Comparison of ENCODE assay signal across 8 cellular contexts in the genomic region with DNA sequence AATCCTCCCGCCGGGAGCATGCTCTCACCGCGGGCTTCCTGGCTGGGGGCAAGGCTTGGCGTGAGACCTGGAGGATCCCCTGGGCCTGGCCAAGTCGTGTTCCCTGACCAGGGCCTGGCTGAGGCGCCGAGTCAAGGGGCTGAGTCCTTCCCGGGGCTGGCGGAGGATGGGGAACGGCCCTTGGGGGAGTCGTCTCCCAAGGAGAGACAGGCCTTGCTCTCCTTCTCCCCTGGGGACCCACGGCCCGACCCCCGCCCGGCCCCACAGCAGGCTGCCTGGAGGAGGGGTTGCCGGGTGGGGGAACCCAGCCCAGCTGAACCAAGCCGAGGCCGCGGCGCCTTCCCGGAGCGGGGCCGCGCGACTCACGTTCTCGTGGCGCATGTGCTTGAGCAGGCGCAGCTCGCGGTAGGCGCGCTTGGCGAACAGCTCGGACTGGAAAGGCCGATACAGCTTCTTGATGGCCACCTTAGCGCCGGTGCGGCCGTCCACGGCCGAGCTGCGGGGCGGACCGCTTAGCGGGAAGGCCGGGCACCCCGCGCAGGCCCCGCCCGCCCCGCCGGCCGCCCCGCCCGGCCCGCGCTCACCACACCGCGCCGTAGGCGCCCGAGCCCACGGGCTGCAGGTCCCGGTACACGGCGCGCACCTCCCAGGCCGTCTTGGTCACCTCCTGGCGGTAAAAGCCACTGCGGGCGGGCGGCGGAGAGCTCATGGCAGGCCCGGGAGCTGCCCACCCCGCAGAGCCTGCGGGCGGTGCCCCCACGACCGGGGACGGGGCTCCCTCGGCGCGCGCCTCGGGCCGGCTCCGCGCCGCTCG. TPM values are rescaled to one million over a fixed set of nuclear protein-coding genes. Genes with fewer than 3 reads are reported as not detected.
DNase-seq lines count a peak whose midpoint lies in the region; ATAC-seq, FAIRE-seq and TF ChIP-seq lines count a peak whose summit lies in the region.

No MANE protein-coding gene starts in this region.

- H3K36me3 Mint-ChIP-seq in stimulated activated naive B cell treated with anti-CD40 and anti-IgM and Interleukin-4, amounts not matched to agents 10 μg/mL and 1 μg/mL and 100 μg/mL, for 72 hours: peaks cover 0 to 3% of the 10 kb centered on the region in 2 donors

- H3K27me3 Mint-ChIP-seq in stimulated activated naive B cell treated with anti-CD40 and anti-IgM and Interleukin-4, amounts not matched to agents 10 μg/mL and 1 μg/mL and 100 μg/mL, for 72 hours: peaks cover 23 to 46% of the 10 kb centered on the region in 2 donors

- no peaks in the 10 kb centered on the region for H3K9me3 Mint-ChIP-seq in stimulated activated naive B cell treated with anti-CD40 and anti-IgM and Interleukin-4, amounts not matched to agents 10 μg/mL and 1 μg/mL and 100 μg/mL, for 72 hours

- H3K36me3 ChIP-seq in bronchial epithelial cell (ENCODE audit: control insufficient read depth, insufficient read depth, low read length): peaks cover 1% of the 10 kb centered on the region

- peak; percentile 83 for DNase-seq in GM20000 (ENCODE audit: low spot score)
- no peak for DNase-seq in bronchial epithelial cell (ENCODE audit: low read depth)
- no peak for DNase-seq in stimulated activated naive B cell treated with anti-CD40 and anti-IgM and Interleukin-4, amounts not matched to agents 10 μg/mL and 1 μg/mL and 100 μg/mL, for 72 hours
- no peak for DNase-seq in cortex of kidney (lab: John Stamatoyannopoulos, UW)

- TF ChIP-seq CTCF in C4-2B (conservative IDR thresholded peaks at IDR 0.05): no peak
- TF ChIP-seq CTCF in GM20000 (IDR thresholded peaks at IDR 0.05; ENCODE audit: extremely low read depth, missing control alignments): no peak
- TF ChIP-seq CTCF in bronchial epithelial cell (IDR thresholded peaks at IDR 0.05; ENCODE audit: insufficient read depth, low read length, severe bottlenecking): no peak

- H3K4me3 ChIP-seq in bronchial epithelial cell (ENCODE audit: low read depth, low read length): peak overlapping the region; percentile 52

- peak overlapping the region; percentile 48 to 51 for H3K4me3 Mint-ChIP-seq in stimulated activated naive B cell treated with anti-CD40 and anti-IgM and Interleukin-4, amounts not matched to agents 10 μg/mL and 1 μg/mL and 100 μg/mL, for 72 hours

- H3K4me1 Mint-ChIP-seq in stimulated activated naive B cell treated with anti-CD40 and anti-IgM and Interleukin-4, amounts not matched to agents 10 μg/mL and 1 μg/mL and 100 μg/mL, for 72 hours: peaks cover 24 to 36% of the 10 kb centered on the region in 2 donors

- FAIRE-seq in bronchial epithelial cell (lab: Jason Lieb, UNC): no peak

- peak; percentile 60 to 67 for ATAC-seq in stimulated activated naive B cell treated with anti-CD40 and anti-IgM and Interleukin-4, amounts not matched to agents 10 μg/mL and 1 μg/mL and 100 μg/mL, for 72 hours (replicated peaks)
- ATAC-seq in HG03095 (IDR thresholded peaks at IDR 0.05; ENCODE audit: unreplicated experiment): no peak

- H3K27me3 ChIP-seq in bronchial epithelial cell (ENCODE audit: control insufficient read depth, insufficient read depth, low read length): no peaks in the 10 kb centered on the region
- peaks cover 9% of the 10 kb centered on the region for H3K27me3 ChIP-seq in layer of hippocampus (ENCODE audit: control insufficient read depth, insufficient read depth, low read length)

- peak overlapping the region; percentile 84 for H3K27ac ChIP-seq in C4-2B
- H3K27ac ChIP-seq in layer of hippocampus (ENCODE audit: low read depth, low read length): peak overlapping the region; percentile 38

- H3K27ac Mint-ChIP-seq in stimulated activated naive B cell treated with anti-CD40 and anti-IgM and Interleukin-4, amounts not matched to agents 10 μg/mL and 1 μg/mL and 100 μg/mL, for 72 hours: no peak overlapping the region

TF ChIP-seq in PFSK-1, 5 proteins besides CTCF, POLR2A, EP300 and RAD21:
- 0 out of 2 replicates have a peak, but pooled peaks have one; percentile 1 for TF ChIP-seq TAF1 (IDR thresholded peaks at IDR 0.05; ENCODE audit: borderline replicate concordance, insufficient read depth, low read length)
- no peak for TF ChIP-seq FOXP2 (optimal IDR thresholded peaks at IDR 0.05; ENCODE audit: borderline replicate concordance, extremely low read depth, extremely low read length, insufficient read depth)

RNA-seq across cellular contexts. Expression of a gene that starts 0.5 kb away (rescaled TPM):
- polyA plus RNA-seq in PFSK-1 (2012; ENCODE audit: insufficient read length, low read depth): 79.9 TPM
- total RNA-seq in bronchial epithelial cell: 12.4 and 14.1 TPM in 2 replicates

RNA-seq across cellular contexts. Expression of a gene that starts 9.2 kb away (rescaled TPM):
- polyA plus RNA-seq in PFSK-1 (2012; ENCODE audit: insufficient read length, low read depth): 22.5 TPM
- total RNA-seq in bronchial epithelial cell: 3.4 and 9.0 TPM in 2 replicates

RNA-seq across cellular contexts. Expression of a gene that starts 9.9 kb away (rescaled TPM):
- polyA plus RNA-seq in PFSK-1 (2012; ENCODE audit: insufficient read length, low read depth): 107 TPM
- total RNA-seq in bronchial epithelial cell: 9.7 and 13.8 TPM in 2 replicates

RNA-seq across cellular contexts. Expression of a gene that starts 16.2 kb away (rescaled TPM):
- polyA plus RNA-seq in PFSK-1 (2012; ENCODE audit: insufficient read length, low read depth): 18.6 TPM
- total RNA-seq in bronchial epithelial cell: 18.2 TPM in 2 replicates

RNA-seq across cellular contexts. Expression of a gene that starts 46.4 kb away (rescaled TPM):
- 108 TPM for polyA plus RNA-seq in PFSK-1 (2012; ENCODE audit: insufficient read length, low read depth)
- total RNA-seq in bronchial epithelial cell: 138 and 176 TPM in 2 replicates
